ENCODE assay signal across 6 cellular contexts in genomic region chr12:6494351-6494743, GRCh38.
A peak's percentile ranks its signal among the peaks of the same experiment; 100 is the strongest.
DNase-seq lines count a peak whose midpoint lies in the region; TF ChIP-seq lines count a peak whose summit lies in the region.

No MANE protein-coding gene starts in this region.

- POLR2A ChIA-PET in RWPE1 (lab: Yijun Ruan, JAX; ENCODE audit: low non-redundant PET), result no interaction called here

- DNase-seq in RWPE1 (ENCODE audit: low spot score), result no peak
- DNase-seq in hypothalamus (lab: John Stamatoyannopoulos, UW), result no peak
- no peak for DNase-seq in stimulated activated CD4-positive, alpha-beta T cell treated with anti-CD3 and anti-CD28 coated beads, Interleukin-2, amount 100 ng/mL, for 48 hours
- no peak for DNase-seq in GM19240 (ENCODE audit: insufficient read length, low spot score)

- no peaks in the 10 kb centered on the region for H3K9me3 ChIP-seq in iPS-15b (ENCODE audit: control insufficient read depth, insufficient read depth, low read length)

- H3K27me3 ChIP-seq in iPS-15b (ENCODE audit: control insufficient read depth, insufficient read depth, low read length), result no peaks in the 10 kb centered on the region

- peak overlapping the region; percentile 93 for H3K27ac ChIP-seq in RWPE1

- H3K4me3 ChIP-seq in GM08714 (ENCODE audit: low read length) (peak overlapping the region; percentile 96), iPS-15b (ENCODE audit: low read depth, low read length) (peak overlapping the region; percentile 94)

- peak overlapping the region; percentile 79 for H3K9ac ChIP-seq in iPS-15b (ENCODE audit: low read depth, low read length)

- CTCF ChIA-PET in RWPE1 (lab: Yijun Ruan, JAX), result no interaction called here

- peaks cover 33% of the 10 kb centered on the region for H3K36me3 ChIP-seq in iPS-15b (ENCODE audit: control insufficient read depth, insufficient read depth, low read length)

- no peak for TF ChIP-seq CTCF in RWPE1 (conservative IDR thresholded peaks at IDR 0.05; ENCODE audit: low read depth)

- H3K4me1 ChIP-seq in iPS-15b (ENCODE audit: control insufficient read depth, insufficient read depth, low read length), result peaks cover 7% of the 10 kb centered on the region
